ENCODE assay signal across 14 cellular contexts in the genomic region with DNA sequence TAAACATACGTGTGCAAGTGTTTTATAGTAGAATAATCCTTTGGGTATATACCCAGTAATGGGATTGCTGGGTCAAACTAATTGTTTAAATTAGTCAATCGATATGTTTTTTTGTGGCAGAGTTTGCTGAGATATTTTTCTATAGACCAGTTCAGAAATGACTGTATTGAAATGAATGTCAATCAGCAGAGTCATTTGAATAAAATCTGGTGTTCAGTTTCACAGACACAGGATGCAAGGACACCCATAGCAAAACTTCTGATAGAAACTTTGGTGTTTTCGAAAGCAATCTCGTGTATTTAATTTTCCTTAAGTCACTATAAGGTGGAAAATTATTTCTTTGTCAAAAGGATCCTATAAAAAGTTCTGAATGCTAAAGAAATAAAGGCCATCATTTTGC.
DNase-seq lines count a peak whose midpoint lies in the region; ATAC-seq, FAIRE-seq and TF ChIP-seq lines count a peak whose summit lies in the region.
"Had no signal": no experiment of that assay in that cellular context is flagged by ENCODE, and none has a peak within 500 bp of the region (broad histone marks: within the 10 kb centered on the region; RNA-seq: fewer than 3 reads in every experiment).

No MANE protein-coding gene starts in this region.

- peaks cover 3% of the 10 kb centered on the region for H3K4me1 Mint-ChIP-seq in activated CD8-positive, alpha-beta memory T cell treated with anti-CD3 and anti-CD28 coated beads, Interleukin-2, amount 10 ng/mL, durations not matched to agents 7 days and 5 days
- peaks cover 1% of the 10 kb centered on the region for H3K4me1 Mint-ChIP-seq in activated T-helper 17 cell treated with anti-CD3 and anti-CD28 coated beads, Interleukin-2, amount 50 U/mL, for 72 hours

- no peaks in the 10 kb centered on the region for H3K36me3 Mint-ChIP-seq in activated CD8-positive, alpha-beta memory T cell treated with anti-CD3 and anti-CD28 coated beads, Interleukin-2, amount 10 ng/mL, durations not matched to agents 7 days and 5 days
- no peaks in the 10 kb centered on the region for H3K36me3 Mint-ChIP-seq in activated T-helper 17 cell treated with anti-CD3 and anti-CD28 coated beads, Interleukin-2, amount 50 U/mL, for 72 hours (ENCODE audit: low read depth)
- H3K36me3 Mint-ChIP-seq: CD8-positive, alpha-beta memory T cell had no signal

- H3K9me3 Mint-ChIP-seq in activated CD8-positive, alpha-beta memory T cell treated with anti-CD3 and anti-CD28 coated beads, Interleukin-2, amount 10 ng/mL, durations not matched to agents 7 days and 5 days (ENCODE audit: low read depth), result no peaks in the 10 kb centered on the region
- no peaks in the 10 kb centered on the region for H3K9me3 Mint-ChIP-seq in activated T-helper 17 cell treated with anti-CD3 and anti-CD28 coated beads, Interleukin-2, amount 50 U/mL, for 72 hours
- H3K9me3 Mint-ChIP-seq: CD8-positive, alpha-beta memory T cell had no signal

- H3K4me3 Mint-ChIP-seq in activated CD8-positive, alpha-beta memory T cell treated with anti-CD3 and anti-CD28 coated beads, Interleukin-2, amount 10 ng/mL, durations not matched to agents 7 days and 5 days, result no peak overlapping the region
- H3K4me3 Mint-ChIP-seq in activated T-helper 17 cell treated with anti-CD3 and anti-CD28 coated beads, Interleukin-2, amount 50 U/mL, for 72 hours, result no peak overlapping the region
- H3K4me3 Mint-ChIP-seq: CD8-positive, alpha-beta memory T cell had no signal

- FAIRE-seq in H54 (lab: Jason Lieb, UNC), result peak; percentile 23

- no peak for TF ChIP-seq POLR2A in H54 (IDR thresholded peaks at IDR 0.05; ENCODE audit: low read depth, low read length)

- no peaks in the 10 kb centered on the region for H3K27me3 Mint-ChIP-seq in activated CD8-positive, alpha-beta memory T cell treated with anti-CD3 and anti-CD28 coated beads, Interleukin-2, amount 10 ng/mL, durations not matched to agents 7 days and 5 days
- H3K27me3 Mint-ChIP-seq in activated T-helper 17 cell treated with anti-CD3 and anti-CD28 coated beads, Interleukin-2, amount 50 U/mL, for 72 hours, result no peaks in the 10 kb centered on the region

- CTCF ChIA-PET in activated CD8-positive, alpha-beta memory T cell treated with anti-CD3 and anti-CD28 coated beads, Interleukin-2, amount 10 ng/mL, durations not matched to agents 7 days and 5 days (lab: Charles Lee), result interaction anchor here (0.8 kb wide), 1 partner anchor 553 kb away, joined by 3 read pairs; no protein-coding TSS in a partner anchor

- ATAC-seq in activated CD8-positive, alpha-beta memory T cell treated with anti-CD3 and anti-CD28 coated beads, Interleukin-2, amount 10 ng/mL, durations not matched to agents 7 days and 5 days, result peak; percentile 30
- ATAC-seq in activated T-helper 17 cell treated with anti-CD3 and anti-CD28 coated beads, Interleukin-2, amount 50 U/mL, for 72 hours (replicated peaks), result peak; percentile 52
- ATAC-seq in esophagus mucosa, result no peak

- no peak for DNase-seq in activated CD8-positive, alpha-beta memory T cell treated with anti-CD3 and anti-CD28 coated beads, Interleukin-2, amount 10 ng/mL, durations not matched to agents 7 days and 5 days
- DNase-seq in activated CD8-positive, alpha-beta memory T cell treated with anti-CD3 and anti-CD28 coated beads, Interleukin-2, amount 50 U/mL, for 48 hours, result no peak
- no peak for DNase-seq in H54 (ENCODE audit: insufficient read length, low spot score)
- no peak for DNase-seq in NCI-H146 (lab: John Stamatoyannopoulos, UW)
- DNase-seq in NCI-H146 treated with DMSO at 0.1 percent for 48 hours (lab: John Stamatoyannopoulos, UW; ENCODE audit: unreplicated experiment), result no peak
- DNase-seq: Caco-2; CD8-positive, alpha-beta memory T cell; DND-41; GDM1; GOT3; IMR-90; KBM-7 had no signal

- no peak overlapping the region for H3K27ac Mint-ChIP-seq in activated CD8-positive, alpha-beta memory T cell treated with anti-CD3 and anti-CD28 coated beads, Interleukin-2, amount 10 ng/mL, durations not matched to agents 7 days and 5 days
- no peak overlapping the region for H3K27ac Mint-ChIP-seq in activated T-helper 17 cell treated with anti-CD3 and anti-CD28 coated beads, Interleukin-2, amount 50 U/mL, for 72 hours
- H3K27ac Mint-ChIP-seq: CD8-positive, alpha-beta memory T cell had no signal
